11 cellular contexts compared by ENCODE assay signal in the genomic region with DNA sequence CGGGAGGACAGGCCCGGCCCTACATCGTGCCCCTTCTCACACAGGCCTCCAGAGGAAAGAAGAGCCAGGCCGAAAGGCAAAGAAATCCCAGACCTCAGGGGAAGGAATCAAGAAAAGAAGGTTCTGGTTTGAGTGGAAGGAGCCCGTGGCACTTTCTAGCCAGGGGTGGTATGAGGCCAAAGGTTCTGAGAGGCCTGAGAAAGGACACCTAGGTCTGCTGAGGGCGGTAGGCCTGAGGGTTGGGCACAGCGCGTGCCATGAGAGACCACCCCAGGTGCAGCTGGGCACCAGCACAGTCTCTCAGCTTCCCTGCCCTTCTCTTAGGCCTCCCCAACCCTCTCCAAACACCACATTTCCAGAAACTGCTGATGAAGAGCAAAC.
DNase-seq lines count a peak whose midpoint lies in the region; ATAC-seq and TF ChIP-seq lines count a peak whose summit lies in the region.
"Had no signal": no experiment of that assay in that cellular context is flagged by ENCODE, and none has a peak within 500 bp of the region (broad histone marks: within the 10 kb centered on the region; RNA-seq: fewer than 3 reads in every experiment).

No MANE protein-coding gene starts in this region.

- no peaks in the 10 kb centered on the region for H3K36me3 ChIP-seq in left ventricle myocardium inferior
- no peaks in the 10 kb centered on the region for H3K36me3 ChIP-seq in esophagus muscularis mucosa
- no peaks in the 10 kb centered on the region for H3K36me3 ChIP-seq in vagina
- no peaks in the 10 kb centered on the region for H3K36me3 ChIP-seq in body of pancreas (replicated peaks in 1 of 2; ENCODE audit: insufficient read depth in 1 of 2, low read depth in 2 of 2)

- peak overlapping the region; percentile 89 for H3K27ac Mint-ChIP-seq in osteocyte (ENCODE audit: unreplicated experiment)

- H3K9me3 Mint-ChIP-seq in osteocyte (ENCODE audit: unreplicated experiment), result no peaks in the 10 kb centered on the region
- H3K9me3 Mint-ChIP-seq: activated T-cell treated with anti-CD3 and anti-CD28 coated beads, Interleukin-2, amount 50 U/mL, for 4 hours had no signal

- H3K4me1 ChIP-seq in left ventricle myocardium inferior (peaks cover 56% of the 10 kb centered on the region), esophagus muscularis mucosa (peaks cover 23 to 48% (median 37%) of the 10 kb centered on the region in 4 donors), vagina (peaks cover 73% of the 10 kb centered on the region), body of pancreas (peaks cover 36% of the 10 kb centered on the region)

- 36% methylated on average over 8 of the region's 8 CpGs for WGBS in esophagus muscularis mucosa
- WGBS in body of pancreas, 2 donors, result 78 to 82% methylated on average over 8 of the region's 8 CpGs

- ATAC-seq in Right ventricle myocardium superior (ENCODE audit: poor library complexity), result no peak
- no peak for ATAC-seq in GM18861 (IDR thresholded peaks at IDR 0.05; ENCODE audit: unreplicated experiment)
- ATAC-seq in body of pancreas, result no peak
- ATAC-seq: activated T-cell treated with anti-CD3 and anti-CD28 coated beads, Interleukin-2, amount 50 U/mL, for 4 hours had no signal

- no peak overlapping the region for H3K4me3 Mint-ChIP-seq in osteocyte (ENCODE audit: unreplicated experiment)
- H3K4me3 Mint-ChIP-seq: activated T-cell treated with anti-CD3 and anti-CD28 coated beads, Interleukin-2, amount 50 U/mL, for 4 hours had no signal

- peaks cover 39% of the 10 kb centered on the region for H3K4me1 Mint-ChIP-seq in osteocyte (ENCODE audit: unreplicated experiment)

- peaks cover 2% of the 10 kb centered on the region for H3K36me3 Mint-ChIP-seq in osteocyte (ENCODE audit: unreplicated experiment)

- H3K4me3 ChIP-seq in left ventricle myocardium inferior, result no peak overlapping the region
- no peak overlapping the region for H3K4me3 ChIP-seq in esophagus muscularis mucosa
- no peak overlapping the region for H3K4me3 ChIP-seq in vagina
- no peak overlapping the region for H3K4me3 ChIP-seq in body of pancreas

- no peak for TF ChIP-seq CTCF in left ventricle myocardium inferior (IDR thresholded peaks at IDR 0.05; ENCODE audit: borderline replicate concordance)
- TF ChIP-seq CTCF in esophagus muscularis mucosa (IDR thresholded peaks at IDR 0.05), result no peak
- no peak for TF ChIP-seq CTCF in osteocyte (IDR thresholded peaks at IDR 0.05)
- no peak for TF ChIP-seq CTCF in vagina (IDR thresholded peaks at IDR 0.05)
- no peak for TF ChIP-seq CTCF in body of pancreas (IDR thresholded peaks at IDR 0.05)

- DNase-seq in left ventricle myocardium inferior (no peak), Right ventricle myocardium superior (no peak), esophagus muscularis mucosa (ENCODE audit: extremely low spot score) (no peak), osteocyte (ENCODE audit: extremely low spot score, unreplicated experiment) (no peak), vagina (ENCODE audit: extremely low spot score in 2 of 2) (no peak), body of pancreas (no peak), SKM-1 (lab: John Stamatoyannopoulos, UW; ENCODE audit: unreplicated experiment) (no peak)
- DNase-seq: activated T-cell treated with anti-CD3 and anti-CD28 coated beads, Interleukin-2, amount 50 U/mL, for 4 hours; AML-193 had no signal

- H3K9me3 ChIP-seq in left ventricle myocardium inferior (replicated peaks) (no peaks in the 10 kb centered on the region), esophagus muscularis mucosa (no peaks in the 10 kb centered on the region), vagina (no peaks in the 10 kb centered on the region), body of pancreas (no peaks in the 10 kb centered on the region)

- H3K27ac ChIP-seq in left ventricle myocardium inferior (replicated peaks), result peak overlapping the region; percentile 80
- H3K27ac ChIP-seq in esophagus muscularis mucosa (replicated peaks in 1 of 4), result peak overlapping the region; percentile 66 to 77 (median 72)
- peak overlapping the region; percentile 90 for H3K27ac ChIP-seq in vagina
- H3K27ac ChIP-seq in body of pancreas, result peak overlapping the region in 2 of 4 donors; percentile 32 to 42
- H3K27ac ChIP-seq: KMS-11 had no signal

- intact Hi-C loops in left ventricle myocardium inferior (cut with micrococcal nuclease), result no loop called here
- intact Hi-C loops in Right ventricle myocardium superior (cut with DNase I), result no loop called here
- intact Hi-C loops in esophagus muscularis mucosa (cut with DNase I), result no loop called here
- intact Hi-C loops in vagina (cut with DNase I), result no loop called here
- intact Hi-C loops in body of pancreas (cut with DNase I), result no loop called here

- H3K27me3 ChIP-seq in left ventricle myocardium inferior (ENCODE audit: low read depth) (no peaks in the 10 kb centered on the region), esophagus muscularis mucosa (no peaks in the 10 kb centered on the region), vagina (no peaks in the 10 kb centered on the region), body of pancreas (no peaks in the 10 kb centered on the region)

- H3K27me3 Mint-ChIP-seq in osteocyte (ENCODE audit: unreplicated experiment), result no peaks in the 10 kb centered on the region

- no peak for TF ChIP-seq EP300 in esophagus muscularis mucosa (IDR thresholded peaks at IDR 0.05)

- TF ChIP-seq POLR2A in esophagus muscularis mucosa (IDR thresholded peaks at IDR 0.05; ENCODE audit: low read depth) (no peak), vagina (IDR thresholded peaks at IDR 0.05) (no peak), body of pancreas (IDR thresholded peaks at IDR 0.05) (no peak)
